In the genomic region with DNA sequence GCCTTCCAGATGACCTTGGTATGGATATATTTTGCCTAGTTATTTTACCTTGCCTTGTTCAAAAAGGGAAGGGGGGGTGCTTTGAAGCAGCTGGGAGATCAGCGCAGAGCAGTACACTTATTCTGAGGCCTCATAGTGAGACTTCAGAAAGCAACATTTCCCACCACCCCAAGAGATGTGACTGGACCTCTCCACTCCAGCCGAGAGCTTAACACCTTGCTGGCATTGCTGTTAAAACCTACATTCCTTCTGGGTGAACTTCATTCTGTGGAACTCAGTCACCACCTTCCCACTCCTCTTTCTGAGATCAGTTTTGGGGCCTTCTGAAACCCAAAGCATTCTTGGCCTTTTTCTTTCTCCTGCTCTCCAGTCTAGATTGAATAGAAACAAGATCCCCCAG, we compare ENCODE assay signal across 23 cellular contexts.
"Had no signal": no experiment of that assay in that cellular context is flagged by ENCODE, and none has a peak within 500 bp of the region (broad histone marks: within the 10 kb centered on the region; RNA-seq: fewer than 3 reads in every experiment).

No MANE protein-coding gene starts in this region.

- H3K36me3 ChIP-seq: colonic mucosa, esophagus muscularis mucosa, esophagus squamous epithelium, gastrocnemius medialis, gastroesophageal sphincter, heart left ventricle, heart right ventricle had no signal

- H3K27me3 Mint-ChIP-seq: dendritic cell treated with granulocyte-macrophage colony-stimulating factor and Interleukin-4, amounts not matched to agents 40 ng/mL and 50 ng/mL, for 4 days had no signal

- H3K4me3 Mint-ChIP-seq: dendritic cell treated with granulocyte-macrophage colony-stimulating factor and Interleukin-4, amounts not matched to agents 40 ng/mL and 50 ng/mL, for 4 days; effector memory CD8-positive, alpha-beta T cell had no signal

- H3K9me3 ChIP-seq: colonic mucosa, esophagus muscularis mucosa, esophagus squamous epithelium, gastrocnemius medialis, gastroesophageal sphincter, heart left ventricle, heart right ventricle had no signal

- H3K27ac ChIP-seq: colonic mucosa, coronary artery, dorsolateral prefrontal cortex, epithelial cell of prostate, esophagus muscularis mucosa, esophagus squamous epithelium, foreskin keratinocyte, gastrocnemius medialis, gastroesophageal sphincter, heart left ventricle, heart right ventricle had no signal

- H3K4me3 ChIP-seq: colonic mucosa, coronary artery, dorsolateral prefrontal cortex, esophagus muscularis mucosa, esophagus squamous epithelium, gastrocnemius medialis, gastroesophageal sphincter, heart left ventricle, heart right ventricle had no signal

- H3K27me3 ChIP-seq: colonic mucosa, esophagus muscularis mucosa, esophagus squamous epithelium, foreskin keratinocyte, gastrocnemius medialis had no signal

- DNase-seq: colonic mucosa; cortex of kidney; dermis blood vessel endothelial cell; dorsolateral prefrontal cortex; effector CD4-positive, alpha-beta T cell; effector CD8-positive, alpha-beta T cell; effector memory CD4-positive, alpha-beta T cell; effector memory CD8-positive, alpha-beta T cell; erythroblast; esophagus squamous epithelium; foreskin fibroblast; foreskin keratinocyte; foreskin melanocyte; gastrocnemius medialis; glutamatergic neuron; heart left ventricle; heart right ventricle had no signal

- ATAC-seq: effector memory CD8-positive, alpha-beta T cell; esophagus mucosa; foreskin keratinocyte; gastrocnemius medialis; gastroesophageal sphincter; heart left ventricle; heart right ventricle had no signal

- H3K27ac Mint-ChIP-seq: dendritic cell treated with granulocyte-macrophage colony-stimulating factor and Interleukin-4, amounts not matched to agents 40 ng/mL and 50 ng/mL, for 4 days; effector memory CD8-positive, alpha-beta T cell had no signal

- H3K9me3 Mint-ChIP-seq: dendritic cell treated with granulocyte-macrophage colony-stimulating factor and Interleukin-4, amounts not matched to agents 40 ng/mL and 50 ng/mL, for 4 days; effector memory CD8-positive, alpha-beta T cell had no signal

- H3K4me1 ChIP-seq: colonic mucosa, esophagus muscularis mucosa, esophagus squamous epithelium, foreskin keratinocyte, gastrocnemius medialis, gastroesophageal sphincter had no signal
